Comparison of ENCODE assay signal across 9 cellular contexts in genomic region chr4:42280327-42281095, GRCh38.
DNase-seq lines count a peak whose midpoint lies in the region; ATAC-seq and TF ChIP-seq lines count a peak whose summit lies in the region.
"Had no signal": no experiment of that assay in that cellular context is flagged by ENCODE, and none has a peak within 500 bp of the region (broad histone marks: within the 10 kb centered on the region; RNA-seq: fewer than 3 reads in every experiment).

No MANE protein-coding gene starts in this region.

- H3K27ac ChIP-seq in GM23338 (ENCODE audit: low read depth), result no peak overlapping the region
- H3K27ac ChIP-seq: BLaER1 treated with 17β-estradiol and CSF1 and Interleukin-3, amounts not matched to agents 10 nM and 100 nM had no signal

- H3K4me3 Mint-ChIP-seq in GM23338, result no peak overlapping the region

- no peak overlapping the region for H3K27ac Mint-ChIP-seq in GM23338

- H3K4me3 ChIP-seq in GM23338, result no peak overlapping the region
- H3K4me3 ChIP-seq: BLaER1 treated with 17β-estradiol and CSF1 and Interleukin-3, amounts not matched to agents 10 nM and 100 nM had no signal

- TF ChIP-seq CTCF in GM23338 (conservative IDR thresholded peaks at IDR 0.05; ENCODE audit: low read depth in 2 of 2), result peak; percentile 71 to 85

- H3K36me3 ChIP-seq in GM23338 (ENCODE audit: insufficient read depth), result no peaks in the 10 kb centered on the region
- H3K36me3 ChIP-seq: BLaER1 treated with 17β-estradiol and CSF1 and Interleukin-3, amounts not matched to agents 10 nM and 100 nM had no signal

- H3K79me2 ChIP-seq in GM23338 (replicated peaks; ENCODE audit: insufficient read depth), result no peaks in the 10 kb centered on the region

- H3K36me3 Mint-ChIP-seq in GM23338 (ENCODE audit: low read depth), result peaks cover 8% of the 10 kb centered on the region

- no peaks in the 10 kb centered on the region for H3K27me3 ChIP-seq in GM23338 (ENCODE audit: insufficient read depth)
- H3K27me3 ChIP-seq: BLaER1 treated with 17β-estradiol and CSF1 and Interleukin-3, amounts not matched to agents 10 nM and 100 nM had no signal

- no peaks in the 10 kb centered on the region for H4K20me1 ChIP-seq in GM23338 (replicated peaks; ENCODE audit: insufficient read depth)
- H4K20me1 ChIP-seq: BLaER1 treated with 17β-estradiol and CSF1 and Interleukin-3, amounts not matched to agents 10 nM and 100 nM had no signal

- ATAC-seq in GM23338 (peak; percentile 56), HG02840 (IDR thresholded peaks at IDR 0.05; ENCODE audit: low FRiP score, unreplicated experiment) (no peak), HG02571 (IDR thresholded peaks at IDR 0.05; ENCODE audit: unreplicated experiment) (no peak)

- peaks cover 7% of the 10 kb centered on the region; the same call in 2 of the 3 replicates for H3K9me3 Mint-ChIP-seq in GM23338

- 0 out of 2 replicates have a peak, but pooled peaks cover 9% of the 10 kb centered on the region for H3K9me2 ChIP-seq in GM23338 (ENCODE audit: insufficient read depth)

- H3K27me3 Mint-ChIP-seq in GM23338 (ENCODE audit: insufficient read depth, low read depth, poor library complexity), result peaks cover 9% of the 10 kb centered on the region

- in situ Hi-C loops in SK-MEL-5 (cut with HindIII; ENCODE audit: low pct_unique_long_range_greater_than_20kb, low sequenced_read_pairs), result no loop called here

- DNase-seq in NCI-H1436 (lab: John Stamatoyannopoulos, UW), result peak; percentile 3
- DNase-seq in NCI-H1436 treated with DMSO at 0.1 percent for 48 hours (lab: John Stamatoyannopoulos, UW), result no peak
- DNase-seq in GM23338 (ENCODE audit: low spot score), result peak; percentile 75
- peak; percentile 56 for DNase-seq in SK-MEL-5 (ENCODE audit: low read depth, low spot score)
- DNase-seq in iris pigment epithelial cell (ENCODE audit: low read depth), result peak; percentile 20
- DNase-seq in NCI-H510A (lab: John Stamatoyannopoulos, UW), result no peak

- H3K4me1 ChIP-seq in GM23338 (ENCODE audit: insufficient read depth), result peaks cover 6% of the 10 kb centered on the region; the same call in 1 of the 2 replicates

- no peaks in the 10 kb centered on the region for H3F3A ChIP-seq in GM23338 (replicated peaks; ENCODE audit: low read depth)

- H2AFZ ChIP-seq in GM23338, result no peak overlapping the region

- H3K4me2 ChIP-seq in GM23338, result no peak overlapping the region

- H3K4me1 Mint-ChIP-seq in GM23338, result peaks cover 15% of the 10 kb centered on the region

TF ChIP-seq in GM23338, 12 proteins besides CTCF, POLR2A, EP300 and RAD21 (continues in another document):
- TF ChIP-seq NANOG (IDR thresholded peaks at IDR 0.05; ENCODE audit: borderline replicate concordance) (no peak), CREB1 (CRISPR knock-in tag; IDR thresholded peaks at IDR 0.05; ENCODE audit: low read depth) (no peak), ZNF114 (CRISPR knock-in tag; IDR thresholded peaks at IDR 0.05) (no peak), REST (IDR thresholded peaks at IDR 0.05; ENCODE audit: unreplicated experiment) (no peak), ETS1 (IDR thresholded peaks at IDR 0.05) (no peak), JUNB (IDR thresholded peaks at IDR 0.05; ENCODE audit: unreplicated experiment) (no peak), STAT1 (IDR thresholded peaks at IDR 0.05; ENCODE audit: unreplicated experiment) (no peak), ZNF462 (CRISPR knock-in tag; IDR thresholded peaks at IDR 0.05) (no peak), ZNF331 (CRISPR knock-in tag; IDR thresholded peaks at IDR 0.05; ENCODE audit: low read depth) (no peak), EZH2phosphoT487 (IDR thresholded peaks at IDR 0.05; ENCODE audit: unreplicated experiment) (no peak), EZH2 (IDR thresholded peaks at IDR 0.05; ENCODE audit: low read depth, unreplicated experiment) (no peak)

Comparison
In these comparisons a context has a peak if more than half of its experiments do, and no peak if none do; other contexts are left out.
1. DNase-seq: peak in NCI-H1436 (single experiment), GM23338 (single experiment), SK-MEL-5 (single experiment) and iris pigment epithelial cell (single experiment); none in NCI-H1436 treated with DMSO at 0.1 percent for 48 hours (single experiment) and NCI-H510A (single experiment).